ENCODE assay signal across 11 cellular contexts in the genomic region with DNA sequence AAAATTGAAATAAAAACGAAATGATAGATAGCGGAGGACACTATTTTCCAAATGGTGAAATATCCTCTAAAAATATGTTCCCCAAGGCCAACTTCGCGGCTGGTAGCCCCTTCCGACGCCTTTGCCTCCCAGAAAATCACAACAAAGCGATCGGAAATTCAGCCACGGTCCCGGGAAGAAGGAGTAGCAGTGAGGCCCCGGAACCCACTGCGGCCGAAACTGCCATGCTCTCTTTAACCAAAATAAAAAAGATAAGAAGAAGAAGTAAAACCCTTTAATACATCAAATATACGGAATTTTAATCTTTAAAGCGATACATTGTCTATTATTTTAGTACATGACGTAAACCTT. TPM values are rescaled to one million over a fixed set of nuclear protein-coding genes. Genes with fewer than 3 reads are reported as not detected.
DNase-seq lines count a peak whose midpoint lies in the region; ATAC-seq and TF ChIP-seq lines count a peak whose summit lies in the region.
"Had no signal": no experiment of that assay in that cellular context is flagged by ENCODE, and none has a peak within 500 bp of the region (broad histone marks: within the 10 kb centered on the region; RNA-seq: fewer than 3 reads in every experiment).

No MANE protein-coding gene starts in this region.

- H3K27me3 ChIP-seq in iPS-20b (ENCODE audit: insufficient read depth, low read length) = peaks cover 100% of the 10 kb centered on the region

- CTCF ChIA-PET in activated CD8-positive, alpha-beta T cell treated with anti-CD3 and anti-CD28 coated beads, Interleukin-2, amount 10 ng/mL, durations not matched to agents 7 days and 5 days (lab: Charles Lee) = no interaction called here

- no peaks in the 10 kb centered on the region; the same call in 1 of the 2 replicates for H3K9me3 ChIP-seq in iPS-20b (ENCODE audit: insufficient read depth, low read depth, low read length)

- H3K27me3 Mint-ChIP-seq in brain = peaks cover 87% of the 10 kb centered on the region
- H3K27me3 Mint-ChIP-seq in activated CD8-positive, alpha-beta T cell treated with anti-CD3 and anti-CD28 coated beads, Interleukin-2, amount 10 ng/mL, durations not matched to agents 7 days and 5 days (ENCODE audit: low read depth) = peaks cover 50% of the 10 kb centered on the region

- peak overlapping the region in 4 of 5 experiments; percentile 80 to 99 (median 94) for H3K27ac Mint-ChIP-seq in brain
- no peak overlapping the region for H3K27ac Mint-ChIP-seq in activated CD8-positive, alpha-beta T cell treated with anti-CD3 and anti-CD28 coated beads, Interleukin-2, amount 10 ng/mL, durations not matched to agents 7 days and 5 days

- no peak overlapping the region for H3K9ac ChIP-seq in iPS-20b (ENCODE audit: low read depth, low read length)

- H3K4me3 Mint-ChIP-seq in brain = peak overlapping the region; percentile 32 to 100 (median 90)
- no peak overlapping the region for H3K4me3 Mint-ChIP-seq in activated CD8-positive, alpha-beta T cell treated with anti-CD3 and anti-CD28 coated beads, Interleukin-2, amount 10 ng/mL, durations not matched to agents 7 days and 5 days

- peaks cover 21% of the 10 kb centered on the region for H3K36me3 Mint-ChIP-seq in brain
- H3K36me3 Mint-ChIP-seq in activated CD8-positive, alpha-beta T cell treated with anti-CD3 and anti-CD28 coated beads, Interleukin-2, amount 10 ng/mL, durations not matched to agents 7 days and 5 days (ENCODE audit: low read depth) = no peaks in the 10 kb centered on the region

- no peak overlapping the region for H3K27ac ChIP-seq in iPS-20b (ENCODE audit: low read length)

- H3K4me1 ChIP-seq in iPS-20b (ENCODE audit: insufficient read depth, low read length) = peaks cover 10% of the 10 kb centered on the region; the same call in 1 of the 2 replicates

- H3K4me3 ChIP-seq in iPS-20b (ENCODE audit: low read length) = peak overlapping the region; percentile 43
- peak overlapping the region; percentile 98 for H3K4me3 ChIP-seq in retinal pigment epithelial cell (ENCODE audit: low read length)

- peaks cover 0 to 10% (median 6%) of the 10 kb centered on the region in 5 experiments for H3K9me3 Mint-ChIP-seq in brain
- H3K9me3 Mint-ChIP-seq in activated CD8-positive, alpha-beta T cell treated with anti-CD3 and anti-CD28 coated beads, Interleukin-2, amount 10 ng/mL, durations not matched to agents 7 days and 5 days (ENCODE audit: insufficient read depth) = no peaks in the 10 kb centered on the region

- DNase-seq in ELF-1 (ENCODE audit: low read depth, low spot score) (peak; percentile 42), retinal pigment epithelial cell (ENCODE audit: low read depth) (no peak), Kasumi-1 (lab: John Stamatoyannopoulos, UW) (no peak)
- DNase-seq in activated CD8-positive, alpha-beta T cell treated with anti-CD3 and anti-CD28 coated beads, Interleukin-2, amount 10 ng/mL, durations not matched to agents 7 days and 5 days = no peak
- DNase-seq: activated CD4-positive, alpha-beta T cell treated with anti-CD3 and anti-CD28 coated beads for 48 hours; anterior cingulate cortex; DND-41 had no signal

- no peak for ATAC-seq in activated CD8-positive, alpha-beta T cell treated with anti-CD3 and anti-CD28 coated beads, Interleukin-2, amount 10 ng/mL, durations not matched to agents 7 days and 5 days
- ATAC-seq in GM19351 (IDR thresholded peaks at IDR 0.05; ENCODE audit: unreplicated experiment) (no peak), HG03442 (IDR thresholded peaks at IDR 0.05; ENCODE audit: unreplicated experiment) (no peak)

- no peaks in the 10 kb centered on the region for H3K36me3 ChIP-seq in iPS-20b (ENCODE audit: insufficient read depth, low read depth, low read length)

- peaks cover 19% of the 10 kb centered on the region for H3K4me1 Mint-ChIP-seq in brain
- H3K4me1 Mint-ChIP-seq in activated CD8-positive, alpha-beta T cell treated with anti-CD3 and anti-CD28 coated beads, Interleukin-2, amount 10 ng/mL, durations not matched to agents 7 days and 5 days (ENCODE audit: low read depth) = peaks cover 25% of the 10 kb centered on the region

- POLR2A ChIA-PET in activated CD8-positive, alpha-beta T cell treated with anti-CD3 and anti-CD28 coated beads, Interleukin-2, amount 10 ng/mL, durations not matched to agents 7 days and 5 days (lab: Charles Lee) = no interaction called here

- TF ChIP-seq CTCF in brain (conservative IDR thresholded peaks at IDR 0.05) (no peak), retinal pigment epithelial cell (conservative IDR thresholded peaks at IDR 0.05; ENCODE audit: low read depth, low read length) (no peak)

RNA-seq across cellular contexts. Expression of a gene that starts 4.0 kb away (rescaled TPM):
- polyA plus RNA-seq in brain (ENCODE audit: insufficient read depth, low read depth, low replicate concordance) = 7.6 TPM
- total RNA-seq in activated CD8-positive, alpha-beta T cell treated with anti-CD3 and anti-CD28 coated beads, Interleukin-2, amount 10 ng/mL, durations not matched to agents 7 days and 5 days = under 1 TPM in 1 of 2 experiments, not detected in 1; 0.26 TPM

RNA-seq across cellular contexts. Expression of a gene that starts 33.9 kb away (rescaled TPM):
- 8.3 TPM for polyA plus RNA-seq in brain (ENCODE audit: insufficient read depth, low read depth, low replicate concordance)
- not detected for total RNA-seq in activated CD8-positive, alpha-beta T cell treated with anti-CD3 and anti-CD28 coated beads, Interleukin-2, amount 10 ng/mL, durations not matched to agents 7 days and 5 days
